8 cellular contexts compared by ENCODE assay signal in the genomic region with DNA sequence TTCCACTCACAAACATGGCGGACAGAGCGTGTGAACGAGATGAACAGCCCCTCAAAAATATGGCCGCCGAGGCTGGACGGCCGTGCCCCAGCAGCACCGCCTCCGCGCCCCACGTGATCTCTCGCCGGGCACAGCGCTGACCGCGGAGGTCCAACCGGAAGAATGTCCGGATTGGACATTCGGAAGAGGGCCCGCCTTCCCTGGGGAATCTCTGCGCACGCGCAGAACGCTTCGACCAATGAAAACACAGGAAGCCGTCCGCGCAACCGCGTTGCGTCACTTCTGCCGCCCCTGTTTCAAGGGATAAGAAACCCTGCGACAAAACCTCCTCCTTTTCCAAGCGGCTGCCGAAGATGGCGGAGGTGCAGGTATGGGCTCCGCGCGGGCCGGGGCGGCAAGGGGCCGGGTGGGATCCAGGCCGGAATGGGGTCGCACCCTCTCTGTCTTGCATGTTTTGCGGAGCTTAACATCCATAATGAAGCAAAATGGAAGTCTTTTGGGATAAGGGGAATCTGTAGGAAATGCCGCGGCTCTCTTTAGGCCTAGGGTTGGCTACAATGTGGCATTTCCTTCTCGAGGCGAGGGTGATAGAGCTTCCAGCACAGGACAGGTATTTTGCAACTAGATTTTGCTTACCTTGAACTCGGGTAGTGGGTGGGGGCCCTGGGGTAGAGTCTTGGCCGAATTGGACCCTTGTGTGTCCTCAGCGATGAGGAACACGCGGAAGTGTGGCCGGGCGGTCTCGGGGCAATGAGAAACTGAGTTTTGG. TPM values are rescaled to one million over a fixed set of nuclear protein-coding genes. Genes with fewer than 3 reads are reported as not detected.
DNase-seq lines count a peak whose midpoint lies in the region; ATAC-seq and TF ChIP-seq lines count a peak whose summit lies in the region.

Gene RPL13A (plus strand): TSS at position 332 of the 769 bp plus-strand sequence. CDS start 22 bp downstream, at position 354.

- peaks cover 7 to 87% (median 31%) of the 10 kb centered on the region in 3 donors for H3K36me3 Mint-ChIP-seq in CD8-positive, alpha-beta memory T cell

- 0% methylated on average over 57 of the region's 57 CpGs for WGBS in lung, 2 donors

- H3K9me3 ChIP-seq in CD8-positive, alpha-beta memory T cell (ENCODE audit: low read length) = no peaks in the 10 kb centered on the region
- H3K9me3 ChIP-seq in lung (ENCODE audit: control insufficient read depth in 2 of 2, insufficient read depth in 1 of 2, low read length in 1 of 2) = no peaks in the 10 kb centered on the region

- TF ChIP-seq CTCF in lung (IDR thresholded peaks at IDR 0.05; ENCODE audit: control extremely low read depth, extremely low read depth) = no peak

- H3K27me3 Mint-ChIP-seq in CD8-positive, alpha-beta memory T cell = no peaks in the 10 kb centered on the region

- POLR2A ChIA-PET in CD8-positive, alpha-beta memory T cell (lab: Charles Lee) = interaction anchor here (0.6 to 2.5 kb wide), 9 partner anchors 9 to 366 kb away, joined by 3 to 27 read pairs (median 5); partner anchors contain the start of genes FLT3LG and RPS11

- H3K4me1 ChIP-seq in CD8-positive, alpha-beta memory T cell (ENCODE audit: insufficient read depth, low read length) = peaks cover 38% of the 10 kb centered on the region
- peaks cover 2 to 6% of the 10 kb centered on the region in 2 donors for H3K4me1 ChIP-seq in lung (ENCODE audit: control insufficient read depth in 2 of 2, insufficient read depth in 2 of 2, low read length in 2 of 2)

- peak; percentile 99 to 100 (median 99) for DNase-seq in CD8-positive, alpha-beta memory T cell
- DNase-seq in HS-5 (ENCODE audit: low read depth) (peak; percentile 97), lung (ENCODE audit: low spot score) (peak; percentile 100)
- peak; percentile 99 for DNase-seq in NK-92 treated with Interleukin-12 subunit alpha and Interleukin-12 subunit beta, amount 100 ng/mL, for 24 hours (lab: John Stamatoyannopoulos, UW)
- peak; percentile 99 for DNase-seq in activated CD8-positive, alpha-beta memory T cell treated with anti-CD3 and anti-CD28 coated beads for 24 hours
- DNase-seq in effector CD8-positive, alpha-beta T cell (lab: John Stamatoyannopoulos, UW) = peak; percentile 99
- DNase-seq in stimulated activated CD4-positive, alpha-beta T cell treated with anti-CD3 and anti-CD28 coated beads, TNF-alpha, amount 100 ng/mL, for 4 hours (ENCODE audit: low read depth in 3 of 3) = peak; percentile 99 to 100 (median 99)

- peaks cover 0 to 2% (median 0%) of the 10 kb centered on the region in 5 donors for H3K9me3 Mint-ChIP-seq in CD8-positive, alpha-beta memory T cell

- H3K4me3 ChIP-seq in CD8-positive, alpha-beta memory T cell (ENCODE audit: low read length) = peak within 1 kb of the TSS; percentile 93
- H3K4me3 ChIP-seq in lung = peak within 1 kb of the TSS; percentile 70

- no peaks in the 10 kb centered on the region for H3K27me3 ChIP-seq in CD8-positive, alpha-beta memory T cell (ENCODE audit: insufficient read depth, low read length, poor library complexity, severe bottlenecking)
- H3K27me3 ChIP-seq in lung (ENCODE audit: control insufficient read depth, insufficient read depth) = no peaks in the 10 kb centered on the region

- peak within 1 kb of the TSS; percentile 92 for H3K27ac ChIP-seq in CD8-positive, alpha-beta memory T cell (ENCODE audit: low read depth, low read length)
- H3K27ac ChIP-seq in lung (ENCODE audit: low read depth in 1 of 2, low read length in 1 of 2) = peak within 1 kb of the TSS; percentile 83 to 86

- peak within 1 kb of the TSS; percentile 88 to 97 (median 94) for H3K27ac Mint-ChIP-seq in CD8-positive, alpha-beta memory T cell

- H3K4me3 Mint-ChIP-seq in CD8-positive, alpha-beta memory T cell = peak within 1 kb of the TSS; percentile 86 to 99 (median 97)

- ATAC-seq in GM19468 (IDR thresholded peaks at IDR 0.05; ENCODE audit: extremely low read depth, unreplicated experiment) (peak; percentile 74), lung (ENCODE audit: insufficient read depth, low FRiP score) (peak; percentile 95)

- H3K36me3 ChIP-seq in CD8-positive, alpha-beta memory T cell (ENCODE audit: insufficient read depth, low read length) = peaks cover 43% of the 10 kb centered on the region
- H3K36me3 ChIP-seq in lung (ENCODE audit: control insufficient read depth in 2 of 2, insufficient read depth in 2 of 2, low read length in 2 of 2) = peaks cover 18 to 31% of the 10 kb centered on the region in 2 donors

- CTCF ChIA-PET in CD8-positive, alpha-beta memory T cell (lab: Charles Lee) = interaction anchor here (0.8 to 2.9 kb wide), 10 partner anchors 9 to 191 kb away, joined by 3 to 14 read pairs (median 7); partner anchors contain the start of genes FLT3LG and RPS11

- peaks cover 40 to 59% (median 47%) of the 10 kb centered on the region in 3 donors for H3K4me1 Mint-ChIP-seq in CD8-positive, alpha-beta memory T cell

RNA-seq across cellular contexts. Expression of gene RPL13A, which starts in this region (rescaled TPM):
- total RNA-seq in CD8-positive, alpha-beta memory T cell = 1,000 to 10,000 TPM; 3,865 to 3,912 TPM
- polyA plus RNA-seq in CD8-positive, alpha-beta memory T cell = 2,679 TPM
- total RNA-seq in lung = 1,000 to 10,000 TPM; 1,499 to 2,532 TPM
- 1,000 to 10,000 TPM; 2,431 to 2,816 TPM for polyA plus RNA-seq in lung

Comparison
In these comparisons a context has a peak if more than half of its experiments do, and no peak if none do; other contexts are left out.
1. Peak in every context shown above with its lines: DNase-seq, ATAC-seq, H3K4me3 ChIP-seq and H3K27ac ChIP-seq.